8 cellular contexts compared by ENCODE assay signal in genomic region chrX:109485470-109486340, GRCh38. TPM values are rescaled to one million over a fixed set of nuclear protein-coding genes. Genes with fewer than 3 reads are reported as not detected.
DNase-seq lines count a peak whose midpoint lies in the region; ATAC-seq and TF ChIP-seq lines count a peak whose summit lies in the region.

No MANE protein-coding gene starts in this region.

- no peaks in the 10 kb centered on the region for H3K36me3 ChIP-seq in CD8-positive, alpha-beta memory T cell (ENCODE audit: insufficient read depth, low read length)
- H3K36me3 ChIP-seq in H7 (replicated peaks; ENCODE audit: control insufficient read depth, insufficient read depth, low read length): no peaks in the 10 kb centered on the region

- H3K4me3 Mint-ChIP-seq in CD8-positive, alpha-beta memory T cell: no peak overlapping the region

- H3K27ac ChIP-seq in CD8-positive, alpha-beta memory T cell (ENCODE audit: low read depth, low read length): no peak overlapping the region

- CTCF ChIA-PET in CD8-positive, alpha-beta memory T cell (lab: Charles Lee): interaction anchor here (0.8 to 2.4 kb wide), 8 partner anchors 12 to 405 kb away, joined by 3 to 10 read pairs (median 4); no protein-coding TSS in a partner anchor

- no peaks in the 10 kb centered on the region for H3K4me1 ChIP-seq in CD8-positive, alpha-beta memory T cell (ENCODE audit: insufficient read depth, low read length)

- H3K36me3 Mint-ChIP-seq in CD8-positive, alpha-beta memory T cell: no peaks in the 10 kb centered on the region

- H3K27ac Mint-ChIP-seq in CD8-positive, alpha-beta memory T cell: no peak overlapping the region

- H3K9me3 ChIP-seq in CD8-positive, alpha-beta memory T cell (ENCODE audit: low read length): no peaks in the 10 kb centered on the region

- DNase-seq in CD8-positive, alpha-beta memory T cell: peak; percentile 18 to 59 (median 53)
- DNase-seq in LNCaP clone FGC (ENCODE audit: low read depth) (no peak), SIG-M5 treated with dmso at 0.1 percent for 504 hours (lab: John Stamatoyannopoulos, UW; ENCODE audit: unreplicated experiment) (peak; percentile 81), glomerular visceral epithelial cell (ENCODE audit: extremely low spot score) (peak; percentile 58), posterior vena cava (ENCODE audit: low spot score) (peak; percentile 83), H7 (no peak)
- DNase-seq in activated naive CD4-positive, alpha-beta T cell treated with Interleukin-2 at 50 U/mL for 16 hours: peak; percentile 56

- no peaks in the 10 kb centered on the region for H3K27me3 ChIP-seq in CD8-positive, alpha-beta memory T cell (ENCODE audit: insufficient read depth, low read length, poor library complexity, severe bottlenecking)
- H3K27me3 ChIP-seq in H7 (ENCODE audit: control insufficient read depth, insufficient read depth, low read length): no peaks in the 10 kb centered on the region

- intact Hi-C loops in posterior vena cava (cut with DNase I): no loop called here

- peaks cover 0 to 1% (median 0%) of the 10 kb centered on the region in 3 donors for H3K4me1 Mint-ChIP-seq in CD8-positive, alpha-beta memory T cell

- peak; percentile 88 for TF ChIP-seq CTCF in LNCaP clone FGC (IDR thresholded peaks at IDR 0.05; ENCODE audit: control insufficient read depth, extremely low read depth, insufficient read depth)

- no peaks in the 10 kb centered on the region for H3K9me3 Mint-ChIP-seq in CD8-positive, alpha-beta memory T cell

- peaks cover 3 to 5% of the 10 kb centered on the region in 2 donors for H3K27me3 Mint-ChIP-seq in CD8-positive, alpha-beta memory T cell

- POLR2A ChIA-PET in CD8-positive, alpha-beta memory T cell (lab: Charles Lee): no interaction called here

- no peak overlapping the region for H3K4me3 ChIP-seq in CD8-positive, alpha-beta memory T cell (ENCODE audit: low read length)
- H3K4me3 ChIP-seq in LNCaP clone FGC (ENCODE audit: low read depth, low read length) (no peak overlapping the region), H7 (ENCODE audit: insufficient read depth, low read depth, low read length) (no peak overlapping the region)

- peak; percentile 68 for ATAC-seq in GM19397 (IDR thresholded peaks at IDR 0.05; ENCODE audit: unreplicated experiment)

RNA-seq across cellular contexts. Expression of gene GUCY2F, which starts 3.8 kb away (rescaled TPM):
- total RNA-seq in CD8-positive, alpha-beta memory T cell: not detected
- not detected for polyA plus RNA-seq in CD8-positive, alpha-beta memory T cell
- total RNA-seq in posterior vena cava: not detected
- total RNA-seq in H7 (2014; rRNA removed; shearing (Covaris generic)): 0.03 and 0.22 TPM in 2 replicates

RNA-seq across cellular contexts. Expression of gene NXT2, which starts 50.9 kb away (rescaled TPM):
- total RNA-seq in CD8-positive, alpha-beta memory T cell: 10 to 100 TPM; 11.3 to 13.3 TPM
- polyA plus RNA-seq in CD8-positive, alpha-beta memory T cell: 15.8 TPM
- total RNA-seq in posterior vena cava: 1 to 10 TPM; 6.0 to 6.7 TPM
- 28.6 and 30.8 TPM in 2 replicates for total RNA-seq in H7 (2014; rRNA removed; shearing (Covaris generic))

Comparison
In these comparisons a context has a peak if more than half of its experiments do, and no peak if none do; other contexts are left out.
1. DNase-seq: peak in CD8-positive, alpha-beta memory T cell (5 of 5), SIG-M5 treated with dmso at 0.1 percent for 504 hours (single experiment), activated naive CD4-positive, alpha-beta T cell treated with Interleukin-2 at 50 U/mL for 16 hours (single experiment), glomerular visceral epithelial cell (single experiment) and posterior vena cava (single experiment); none in LNCaP clone FGC (single experiment) and H7 (single experiment).